ENCODE assay signal across 8 cellular contexts in genomic region chr18:55588876-55589595, GRCh38. TPM values are rescaled to one million over a fixed set of nuclear protein-coding genes. Genes with fewer than 3 reads are reported as not detected.
A peak's percentile ranks its signal among the peaks of the same experiment; 100 is the strongest.
DNase-seq lines count a peak whose midpoint lies in the region; ATAC-seq and TF ChIP-seq lines count a peak whose summit lies in the region.

No MANE protein-coding gene starts in this region.

- ATAC-seq in left lung (peak; percentile 1), HG02798 (IDR thresholded peaks at IDR 0.05; ENCODE audit: poor library complexity, unreplicated experiment) (no peak)

- peak overlapping the region; percentile 96 to 99 (median 98) for H3K27ac Mint-ChIP-seq in brain

- H3K27me3 Mint-ChIP-seq in brain: peaks cover 24% of the 10 kb centered on the region

- H3K36me3 Mint-ChIP-seq in brain: peaks cover 12% of the 10 kb centered on the region

- DNase-seq in DMS53 (lab: John Stamatoyannopoulos, UW) (peak; percentile 71), MV-4-11 (lab: John Stamatoyannopoulos, UW) (peak; percentile 39), left lung (no peak), germinal center (ENCODE audit: low spot score) (no peak), Ammon's horn (ENCODE audit: low spot score) (no peak)

- H3K27ac ChIP-seq in left lung (peak overlapping the region; percentile 86 to 91), thymus (ENCODE audit: low read depth) (peak overlapping the region; percentile 96)

- H3K4me1 ChIP-seq in left lung (peaks cover 0 to 17% of the 10 kb centered on the region in 2 donors), thymus (ENCODE audit: control insufficient read depth, insufficient read depth, low read length) (peaks cover 5% of the 10 kb centered on the region)

- peaks cover 19% of the 10 kb centered on the region for H3K4me1 Mint-ChIP-seq in brain

- peaks cover 0 to 5% (median 0%) of the 10 kb centered on the region in 5 experiments for H3K9me3 Mint-ChIP-seq in brain

- no peak for TF ChIP-seq CTCF in brain (conservative IDR thresholded peaks at IDR 0.05)
- TF ChIP-seq CTCF in left lung (IDR thresholded peaks at IDR 0.05): no peak

- intact Hi-C loops in left lung (cut with DNase I): loop anchor here in 1 of 2 donors (5.0 kb wide), 1 partner anchor 167 kb away; no protein-coding TSS in a partner anchor

- H3K36me3 ChIP-seq in left lung (no peaks in the 10 kb centered on the region), thymus (ENCODE audit: control insufficient read depth, insufficient read depth) (no peaks in the 10 kb centered on the region)

- no peaks in the 10 kb centered on the region for H3K27me3 ChIP-seq in left lung
- no peaks in the 10 kb centered on the region for H3K27me3 ChIP-seq in thymus (ENCODE audit: control insufficient read depth, insufficient read depth)

- no peaks in the 10 kb centered on the region for H3K9me3 ChIP-seq in left lung
- no peaks in the 10 kb centered on the region for H3K9me3 ChIP-seq in thymus (ENCODE audit: control insufficient read depth)

- WGBS in thymus: under 1% methylated on average over 12 of the region's 12 CpGs

- H3K4me3 ChIP-seq in left lung (peak overlapping the region; percentile 56 to 61), thymus (ENCODE audit: low read length) (peak overlapping the region; percentile 88)

- H3K4me3 Mint-ChIP-seq in brain: peak overlapping the region; percentile 91 to 95 (median 94)

RNA-seq across cellular contexts. Expression of gene TCF4, which starts 1.0 kb away (rescaled TPM):
- 29.3 TPM for polyA plus RNA-seq in brain (ENCODE audit: insufficient read depth, low read depth, low replicate concordance)
- 100 to 1,000 TPM in 1 of 2 donors, 10 to 100 TPM in 1; 99.1 to 102 TPM for total RNA-seq in left lung
- polyA plus RNA-seq in thymus: 12.7 TPM

Comparison
In these comparisons a context has a peak if more than half of its experiments do, and no peak if none do; other contexts are left out.
1. DNase-seq: peak in DMS53 (single experiment) and MV-4-11 (single experiment); none in left lung (0 of 2), germinal center (single experiment) and Ammon's horn (single experiment).